In the genomic region with DNA sequence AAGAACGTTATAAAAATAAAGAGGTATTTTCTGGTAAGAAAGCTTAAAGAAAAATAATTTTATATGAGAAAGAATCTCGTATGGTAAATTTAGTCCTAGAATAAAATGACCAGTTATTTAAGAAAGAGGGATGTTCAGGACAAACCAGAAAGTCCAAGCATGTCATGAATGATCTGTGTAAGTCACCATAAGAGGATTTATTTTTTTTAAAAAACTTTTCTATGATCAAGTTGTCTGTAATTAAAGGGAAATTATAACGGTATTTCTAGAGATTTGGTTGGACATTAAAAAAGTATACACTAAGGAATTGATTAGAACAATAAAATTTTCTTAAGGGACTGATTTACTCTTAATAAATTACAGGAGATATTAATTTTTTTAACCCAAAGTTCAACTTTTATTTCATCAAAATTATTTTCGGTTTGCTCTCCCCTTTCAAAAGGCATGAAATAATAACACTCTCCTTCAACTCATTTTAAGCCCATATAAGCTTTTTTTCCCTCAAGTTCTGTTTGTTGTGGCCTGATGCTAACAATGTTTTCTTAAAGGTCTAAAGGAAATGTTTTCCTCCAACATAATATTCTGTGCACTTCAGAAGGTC, we compare ENCODE assay signal across 28 cellular contexts. TPM values are rescaled to one million over a fixed set of nuclear protein-coding genes. Genes with fewer than 3 reads are reported as not detected.
DNase-seq lines count a peak whose midpoint lies in the region; ATAC-seq, FAIRE-seq and TF ChIP-seq lines count a peak whose summit lies in the region.
"Had no signal": no experiment of that assay in that cellular context is flagged by ENCODE, and none has a peak within 500 bp of the region (broad histone marks: within the 10 kb centered on the region; RNA-seq: fewer than 3 reads in every experiment).

No MANE protein-coding gene starts in this region.

- H3K9me3 ChIP-seq in smooth muscle cell (replicated peaks; ENCODE audit: low read depth): peaks cover 25% of the 10 kb centered on the region

- H3K27ac ChIP-seq in smooth muscle cell (ENCODE audit: low read depth): no peak overlapping the region
- H3K27ac ChIP-seq: 22Rv1, breast epithelium, PC-9, transverse colon had no signal

- peak; percentile 49 for FAIRE-seq in frontal cortex (lab: Jason Lieb, UNC)
- FAIRE-seq: GM18507 had no signal

- WGBS in smooth muscle cell (ENCODE audit: low lambda C conversion rate): 39% methylated on average over 4 of the region's 4 CpGs

- H3F3A ChIP-seq in smooth muscle cell (ENCODE audit: low read depth): no peaks in the 10 kb centered on the region

- no peak for ATAC-seq in GM19328 (IDR thresholded peaks at IDR 0.05; ENCODE audit: unreplicated experiment)
- ATAC-seq: stimulated activated effector memory CD8-positive, alpha-beta T cell treated with anti-CD3 and anti-CD28 coated beads, Interleukin-12 subunit alpha, Interleukin-12 subunit beta, amount 100 ng/mL, for 72 hours; WTC11 had no signal

- no peak overlapping the region for H2AFZ ChIP-seq in smooth muscle cell (ENCODE audit: low read depth)
- H2AFZ ChIP-seq: PC-9 had no signal

- in situ Hi-C loops in SK-MEL-5 (cut with HindIII; ENCODE audit: low pct_unique_long_range_greater_than_20kb, low sequenced_read_pairs): no loop called here

- H3K27me3 ChIP-seq in smooth muscle cell (ENCODE audit: low read depth): no peaks in the 10 kb centered on the region
- H3K27me3 ChIP-seq: breast epithelium, transverse colon had no signal

- H3K4me1 ChIP-seq in smooth muscle cell (ENCODE audit: low read depth): no peaks in the 10 kb centered on the region
- H3K4me1 ChIP-seq: breast epithelium, transverse colon had no signal

- H3K36me3 ChIP-seq in smooth muscle cell (ENCODE audit: low read depth): no peaks in the 10 kb centered on the region
- H3K36me3 ChIP-seq: breast epithelium, transverse colon had no signal

- no peak overlapping the region for H3K4me3 ChIP-seq in smooth muscle cell
- H3K4me3 ChIP-seq: breast epithelium, PC-9, transverse colon had no signal

- no peaks in the 10 kb centered on the region for H4K20me1 ChIP-seq in smooth muscle cell (ENCODE audit: low read depth)

- DNase-seq in DMS 273 (lab: John Stamatoyannopoulos, UW; ENCODE audit: unreplicated experiment): peak; percentile 27
- no peak for DNase-seq in DMS 273 treated with DMSO at 0.1 percent for 48 hours (lab: John Stamatoyannopoulos, UW)
- peak; percentile 17 for DNase-seq in LHCN-M2 (ENCODE audit: low read depth)
- peak; percentile 10 for DNase-seq in SK-MEL-5 (ENCODE audit: low read depth, low spot score)
- DNase-seq in frontal cortex (ENCODE audit: low spot score in 2 of 2): no peak
- DNase-seq in smooth muscle cell (lab: John Stamatoyannopoulos, UW; ENCODE audit: unreplicated experiment): no peak
- no peak for DNase-seq in NCI-H69 (lab: John Stamatoyannopoulos, UW)
- DNase-seq: activated CD4-positive, alpha-beta T cell treated with anti-CD3 and anti-CD28 coated beads, Interleukin-2, amount 10 ng/mL, durations not matched to agents 7 days and 5 days; activated effector memory CD4-positive, alpha-beta T cell treated with Interleukin-2 at 50 U/mL for 16 hours; activated T-cell treated with anti-CD3 and anti-CD28 coated beads, Interleukin-2, amount 50 U/mL, for 1 hour; anterior cingulate cortex; glutamatergic neuron; Karpas-422; NCI-H1092; NCI-H187; NCI-H2171; NCI-H510A treated with DMSO at 0.1 percent for 48 hours; PC-9; SIG-M5; stimulated activated CD4-positive, alpha-beta T cell treated with anti-CD3 and anti-CD28 coated beads, Interleukin-15, amount 100 ng/mL, for 24 hours; T1000; transverse colon had no signal

- no peak for TF ChIP-seq CTCF in smooth muscle cell (IDR thresholded peaks at IDR 0.05; ENCODE audit: borderline replicate concordance, insufficient read depth, poor library complexity, severe bottlenecking)

- no peaks in the 10 kb centered on the region for H3K79me2 ChIP-seq in smooth muscle cell (ENCODE audit: low read depth)

- no peak overlapping the region for H3K4me2 ChIP-seq in smooth muscle cell
- H3K4me2 ChIP-seq: PC-9 had no signal

- H3K9ac ChIP-seq in smooth muscle cell (ENCODE audit: low read depth): no peak overlapping the region

RNA-seq across cellular contexts. Expression of gene CPSF6, which starts 49.9 kb away (rescaled TPM):
- total RNA-seq in LHCN-M2 (2014; rRNA removed) (18.4 and 26.8 TPM in 2 replicates), frontal cortex (79.1 TPM), smooth muscle cell (21.5 and 24.6 TPM in 2 replicates)
- polyA plus RNA-seq in LHCN-M2 (2012): 37.7 TPM
- total RNA-seq in SK-MEL-5 (2014; rRNA removed; shearing (Covaris generic)): 26.5 and 29.0 TPM in 2 replicates
- 33.2 and 46.5 TPM in 2 replicates for polyA plus RNA-seq in SK-MEL-5 (2015; cell fraction: cytosol; rRNA removed)
- 136 and 143 TPM in 2 replicates for polyA plus RNA-seq in SK-MEL-5 (2015; cell fraction: nucleus; rRNA removed)
- polyA plus RNA-seq in smooth muscle cell: 35.9 and 42.6 TPM in 2 replicates

Comparison
In these comparisons a context has a peak if more than half of its experiments do, and no peak if none do; other contexts are left out.
1. DNase-seq: peak in DMS 273 (single experiment), LHCN-M2 (single experiment) and SK-MEL-5 (single experiment); none in DMS 273 treated with DMSO at 0.1 percent for 48 hours (single experiment), frontal cortex (0 of 2), smooth muscle cell (single experiment) and NCI-H69 (single experiment).